Comparison of ENCODE assay signal across 23 cellular contexts in genomic region chr20:7496394-7497111, GRCh38.
DNase-seq lines count a peak whose midpoint lies in the region; ATAC-seq lines count a peak whose summit lies in the region.
"Had no signal": no experiment of that assay in that cellular context is flagged by ENCODE, and none has a peak within 500 bp of the region (broad histone marks: within the 10 kb centered on the region; RNA-seq: fewer than 3 reads in every experiment).

No MANE protein-coding gene starts in this region.

- H3K4me1 ChIP-seq in GM23248 (ENCODE audit: insufficient read depth), result peaks cover 47% of the 10 kb centered on the region
- H3K4me1 ChIP-seq: Caco-2, left lung, tibial artery had no signal

- H3K9me3 ChIP-seq in GM23248 (ENCODE audit: low read depth), result peaks cover 6% of the 10 kb centered on the region
- H3K9me3 ChIP-seq: Caco-2, neutrophil had no signal

- H3K79me2 ChIP-seq in GM23248 (ENCODE audit: insufficient read depth), result no peaks in the 10 kb centered on the region

- 0 out of 2 replicates have a peak, but pooled peaks cover 5% of the 10 kb centered on the region for H3K9me2 ChIP-seq in GM23248 (ENCODE audit: insufficient read depth)

- H2AFZ ChIP-seq in GM23248, result no peak overlapping the region

- H4K20me1 ChIP-seq in GM23248 (ENCODE audit: insufficient read depth), result no peaks in the 10 kb centered on the region

- in situ Hi-C loops in GM23248 (cut with MboI), result no loop called here

- no peak overlapping the region for H3K4me2 ChIP-seq in GM23248 (ENCODE audit: unreplicated experiment)

- H3K9ac ChIP-seq in GM23248, result no peak overlapping the region

- DNase-seq in GM23248, result peak; percentile 20
- peak; percentile 18 for DNase-seq in RPMI7951 (ENCODE audit: low read depth)
- no peak for DNase-seq in epithelial cell of prostate (ENCODE audit: low read depth, low spot score)
- peak; percentile 26 for DNase-seq in myocyte (ENCODE audit: low read depth)
- no peak for DNase-seq in occipital lobe (lab: John Stamatoyannopoulos, UW)
- DNase-seq in HPDE6-E6E7 (ENCODE audit: extremely low spot score), result no peak
- DNase-seq in activated CD4-positive, alpha-beta T cell treated with anti-CD3 and anti-CD28 coated beads, Interleukin-2, amount 50 U/mL, for 4 hours, result no peak
- DNase-seq: activated naive CD4-positive, alpha-beta T cell; activated T-cell treated with anti-CD3 and anti-CD28 coated beads for 4 hours; aorta; Caco-2; cortex of kidney; Karpas-422; left lung; NCI-H1105; NCI-H2081 treated with DMSO at 0.1 percent for 48 hours; NCI-H524; stimulated activated naive CD4-positive, alpha-beta T cell treated with Interleukin-2 at 50 U/mL for 16 hours; T-helper 17 cell; tibial artery; WERI-Rb-1 had no signal

- no peak overlapping the region for H3K4me3 ChIP-seq in GM23248
- H3K4me3 ChIP-seq: left lung, tibial artery had no signal

- 60% methylated on average over 4 of the region's 4 CpGs for WGBS in GM23248 (ENCODE audit: low coverage in 1 of 2, low lambda C conversion rate in 2 of 2, missing lambda C conversion rate in 2 of 2), 2 experiments

- H3K27ac ChIP-seq in GM23248 (no peak overlapping the region), epithelial cell of prostate (peak overlapping the region; percentile 97)
- H3K27ac ChIP-seq: left lung, neutrophil, tibial artery, WERI-Rb-1 had no signal

- no peaks in the 10 kb centered on the region for H3K36me3 ChIP-seq in GM23248 (ENCODE audit: low read depth)
- H3K36me3 ChIP-seq: left lung, neutrophil, tibial artery, WERI-Rb-1 had no signal

- no peaks in the 10 kb centered on the region for H3K27me3 ChIP-seq in GM23248 (replicated peaks; ENCODE audit: insufficient read depth)
- H3K27me3 ChIP-seq: left lung, neutrophil, tibial artery had no signal

- H3F3A ChIP-seq in GM23248 (ENCODE audit: insufficient read depth), result peaks cover 53% of the 10 kb centered on the region

- ATAC-seq in HG03039 (IDR thresholded peaks at IDR 0.05; ENCODE audit: unreplicated experiment), result no peak
- ATAC-seq: left lung, T-helper 17 cell had no signal

Comparison
In these comparisons a context has a peak if more than half of its experiments do, and no peak if none do; other contexts are left out.
1. DNase-seq: peak in GM23248 (single experiment), RPMI7951 (single experiment) and myocyte (single experiment); none in epithelial cell of prostate (single experiment), occipital lobe (single experiment), HPDE6-E6E7 (single experiment) and activated CD4-positive, alpha-beta T cell treated with anti-CD3 and anti-CD28 coated beads, Interleukin-2, amount 50 U/mL, for 4 hours (0 of 2).